Comparison of ENCODE assay signal across 8 cellular contexts in genomic region chr5:81750308-81751008, GRCh38. TPM values are rescaled to one million over a fixed set of nuclear protein-coding genes. Genes with fewer than 3 reads are reported as not detected.
A peak's percentile ranks its signal among the peaks of the same experiment; 100 is the strongest.
DNase-seq lines count a peak whose midpoint lies in the region; ATAC-seq and TF ChIP-seq lines count a peak whose summit lies in the region.

No MANE protein-coding gene starts in this region.

- H3K79me2 ChIP-seq in fibroblast of lung (ENCODE audit: control insufficient read depth, insufficient read depth, low read length) (peaks cover 30% of the 10 kb centered on the region), osteoblast (ENCODE audit: insufficient read depth, low read length) (peaks cover 33% of the 10 kb centered on the region)

- peak; percentile 24 for ATAC-seq in HG03354 (IDR thresholded peaks at IDR 0.05; ENCODE audit: poor library complexity, severe bottlenecking, unreplicated experiment)

- TF ChIP-seq CTCF in fibroblast of lung (conservative IDR thresholded peaks at IDR 0.05 in 1 of 2, IDR thresholded peaks at IDR 0.05 in 1 of 2; ENCODE audit: low read depth in 1 of 2, low read length in 2 of 2) (no peak), osteoblast (IDR thresholded peaks at IDR 0.05; ENCODE audit: extremely low read depth, low read depth, low read length) (no peak)

- H3K27ac ChIP-seq in fibroblast of lung (ENCODE audit: insufficient read depth, low read length), result peak overlapping the region; percentile 82
- H3K27ac ChIP-seq in osteoblast (ENCODE audit: low read depth, low read length), result peak overlapping the region; percentile 58

- H3K4me2 ChIP-seq in fibroblast of lung (ENCODE audit: extremely low read depth, insufficient read depth, low read length) (no peak overlapping the region), osteoblast (ENCODE audit: insufficient read depth, low read length) (peak overlapping the region; percentile 68)

- H3K4me3 ChIP-seq in fibroblast of lung (replicated peaks in 1 of 4; ENCODE audit: control extremely low read depth in 1 of 4, insufficient read depth in 1 of 4, low read depth in 3 of 4, low read length in 4 of 4) (peak overlapping the region; percentile 34 to 73 (median 56)), osteoblast (ENCODE audit: insufficient read depth, low read length) (peak overlapping the region; percentile 83)

- H3K4me1 ChIP-seq in fibroblast of lung (ENCODE audit: control insufficient read depth, extremely low read depth, insufficient read depth, low read length) (peaks cover 7% of the 10 kb centered on the region), osteoblast (ENCODE audit: insufficient read depth, low read length) (peaks cover 16% of the 10 kb centered on the region)

- H3K9me3 ChIP-seq in fibroblast of lung (ENCODE audit: control insufficient read depth, insufficient read depth, low read depth, low read length), result no peaks in the 10 kb centered on the region
- no peaks in the 10 kb centered on the region for H3K9me3 ChIP-seq in osteoblast (ENCODE audit: low read depth, low read length)

- H3K27me3 ChIP-seq in fibroblast of lung (ENCODE audit: control insufficient read depth, insufficient read depth, low read length) (no peaks in the 10 kb centered on the region), osteoblast (ENCODE audit: insufficient read depth, low read length) (no peaks in the 10 kb centered on the region)

- H4K20me1 ChIP-seq in fibroblast of lung (ENCODE audit: control insufficient read depth, extremely low read depth, insufficient read depth, low read length), result peaks cover 2% of the 10 kb centered on the region
- H4K20me1 ChIP-seq in osteoblast (ENCODE audit: insufficient read depth, low read length), result peaks cover 6% of the 10 kb centered on the region

- peak; percentile 34 for DNase-seq in NCI-H146 (lab: John Stamatoyannopoulos, UW)
- no peak for DNase-seq in NCI-H146 treated with DMSO at 0.1 percent for 48 hours (lab: John Stamatoyannopoulos, UW; ENCODE audit: unreplicated experiment)
- DNase-seq in activated T-cell treated with anti-CD3 and anti-CD28 coated beads for 48 hours (ENCODE audit: low read depth), result peak; percentile 18
- DNase-seq in fibroblast of lung (ENCODE audit: low read depth in 2 of 2), result no peak
- peak; percentile 85 for DNase-seq in osteoblast (ENCODE audit: insufficient read length, low spot score, missing footprints)
- no peak for DNase-seq in SKM-1 treated with dmso at 0.1 percent for 144 hours (lab: John Stamatoyannopoulos, UW; ENCODE audit: unreplicated experiment)
- DNase-seq in Ammon's horn (ENCODE audit: low spot score), result no peak

- H3K9ac ChIP-seq in fibroblast of lung (ENCODE audit: insufficient read depth, low read length), result peak overlapping the region; percentile 82

- peak overlapping the region; percentile 41 for H2AFZ ChIP-seq in fibroblast of lung (ENCODE audit: low read length)
- peak overlapping the region; percentile 87 for H2AFZ ChIP-seq in osteoblast (ENCODE audit: low read length)

- no peaks in the 10 kb centered on the region for H3K36me3 ChIP-seq in fibroblast of lung (ENCODE audit: control insufficient read depth, insufficient read depth, low read length)
- no peaks in the 10 kb centered on the region for H3K36me3 ChIP-seq in osteoblast (ENCODE audit: insufficient read depth, low read length)

RNA-seq across cellular contexts. Expression of gene SSBP2, which starts 0.4 kb away (rescaled TPM):
- total RNA-seq in fibroblast of lung (30.8 and 44.4 TPM in 2 replicates), osteoblast (18.1 and 23.6 TPM in 2 replicates)
- 47.5 and 63.1 TPM in 2 replicates for polyA plus RNA-seq in fibroblast of lung
- polyA plus RNA-seq in fibroblast of lung (2012), result 33.1 and 46.6 TPM in 2 replicates
- polyA minus RNA-seq in fibroblast of lung (ENCODE audit: low replicate concordance), result 40.9 and 75.2 TPM in 2 replicates

Comparison
In these comparisons a context has a peak if more than half of its experiments do, and no peak if none do; other contexts are left out.
1. DNase-seq: peak in NCI-H146 (single experiment), activated T-cell treated with anti-CD3 and anti-CD28 coated beads for 48 hours (single experiment) and osteoblast (single experiment); none in NCI-H146 treated with DMSO at 0.1 percent for 48 hours (single experiment), fibroblast of lung (0 of 2), SKM-1 treated with dmso at 0.1 percent for 144 hours (single experiment) and Ammon's horn (single experiment).